In genomic region chr16:11796227-11797165, GRCh38 we compare ENCODE assay signal across 8 cellular contexts. TPM values are rescaled to one million over a fixed set of nuclear protein-coding genes. Genes with fewer than 3 reads are reported as not detected.
DNase-seq lines count a peak whose midpoint lies in the region; ATAC-seq, FAIRE-seq and TF ChIP-seq lines count a peak whose summit lies in the region.

No MANE protein-coding gene starts in this region.

- H3K4me1 ChIP-seq in SJSA1 (replicated peaks) (peaks cover 72% of the 10 kb centered on the region), gastrocnemius medialis (peaks cover 59 to 68% of the 10 kb centered on the region in 2 donors)

- TF ChIP-seq CTCF in bronchial epithelial cell (IDR thresholded peaks at IDR 0.05; ENCODE audit: insufficient read depth, low read length, severe bottlenecking) (no peak), gastrocnemius medialis (IDR thresholded peaks at IDR 0.05 in 4 of 5, conservative IDR thresholded peaks at IDR 0.05 in 1 of 5) (no peak)

- peak overlapping the region; percentile 77 for H3K4me3 ChIP-seq in SJSA1
- peak overlapping the region; percentile 64 for H3K4me3 ChIP-seq in bronchial epithelial cell (ENCODE audit: low read depth, low read length)
- peak overlapping the region; percentile 90 to 96 (median 94) for H3K4me3 ChIP-seq in gastrocnemius medialis

- H3K9me3 ChIP-seq in SJSA1 (replicated peaks) (no peaks in the 10 kb centered on the region), gastrocnemius medialis (no peaks in the 10 kb centered on the region)

- in situ Hi-C loops in G401 (cut with HindIII; ENCODE audit: low sequenced_read_pairs), result no loop called here
- in situ Hi-C loops in gastrocnemius medialis (cut with MboI; ENCODE audit: low sequenced_read_pairs in 4 of 4), result loop anchor here in 3 of 4 donors (5.0 to 25.0 kb wide), 3 partner anchors 52 to 116 kb away; partner anchors contain the start of genes TXNDC11 (in 3 of the 3), GSPT1 (in 1 of the 3) and RSL1D1 (in 1 of the 3)

- no peak for FAIRE-seq in bronchial epithelial cell (lab: Jason Lieb, UNC)

- ATAC-seq in HG02571 (IDR thresholded peaks at IDR 0.05; ENCODE audit: unreplicated experiment), result peak; percentile 3
- peak; percentile 37 to 51 for ATAC-seq in gastrocnemius medialis
- no peak for ATAC-seq in GM21619 (IDR thresholded peaks at IDR 0.05; ENCODE audit: unreplicated experiment)

- intact Hi-C loops in gastrocnemius medialis (cut with DNase I; ENCODE audit: low total_unique reads), result loop anchor here (1.0 to 10.0 kb wide), 6 partner anchors 53 to 299 kb away; partner anchors contain the start of genes RSL1D1 and SNX29

- no peak for TF ChIP-seq POLR2A in gastrocnemius medialis (IDR thresholded peaks at IDR 0.05)

- H3K27ac ChIP-seq in SJSA1 (peak overlapping the region; percentile 94), gastrocnemius medialis (peak overlapping the region; percentile 98 to 100 (median 99))

- H3K36me3 ChIP-seq in SJSA1 (peaks cover 52% of the 10 kb centered on the region), bronchial epithelial cell (ENCODE audit: control insufficient read depth, insufficient read depth, low read length) (no peaks in the 10 kb centered on the region), gastrocnemius medialis (no peaks in the 10 kb centered on the region)

- H3K27me3 ChIP-seq in SJSA1 (replicated peaks) (no peaks in the 10 kb centered on the region), bronchial epithelial cell (ENCODE audit: control insufficient read depth, insufficient read depth, low read length) (no peaks in the 10 kb centered on the region), gastrocnemius medialis (no peaks in the 10 kb centered on the region)

- DNase-seq in G401 (ENCODE audit: low spot score) (peak; percentile 55), SJSA1 (ENCODE audit: low read depth in 1 of 2, low spot score in 2 of 2) (peak; percentile 58 to 69), bronchial epithelial cell (ENCODE audit: low read depth) (no peak), iPS-NIHi7 (ENCODE audit: extremely low spot score) (peak; percentile 66), gastrocnemius medialis (peak; percentile 50 to 68), MV-4-11 (lab: John Stamatoyannopoulos, UW) (no peak)

RNA-seq across cellular contexts. Expression of gene ZC3H7A, which starts 0.6 kb away (rescaled TPM):
- 37.0 and 54.2 TPM in 2 replicates for total RNA-seq in G401 (2014; rRNA removed; shearing (Covaris generic))
- 47.4 and 60.9 TPM in 2 replicates for total RNA-seq in SJSA1 (2014; rRNA removed; shearing (Covaris generic))
- total RNA-seq in bronchial epithelial cell (26.9 and 28.5 TPM in 2 replicates), gastrocnemius medialis (10 to 100 TPM; 33.9 to 41.7 (median 37.9) TPM)

RNA-seq across cellular contexts. Expression of gene TXNDC11, which starts 53.8 kb away (rescaled TPM):
- 25.4 and 31.9 TPM in 2 replicates for total RNA-seq in G401 (2014; rRNA removed; shearing (Covaris generic))
- 22.1 and 29.7 TPM in 2 replicates for total RNA-seq in SJSA1 (2014; rRNA removed; shearing (Covaris generic))
- total RNA-seq in bronchial epithelial cell, result 29.4 and 35.8 TPM in 2 replicates
- 10 to 100 TPM; 35.2 to 64.5 (median 51.2) TPM for total RNA-seq in gastrocnemius medialis

RNA-seq across cellular contexts. Expression of gene RSL1D1, which starts 54.8 kb away (rescaled TPM):
- 391 and 624 TPM in 2 replicates for total RNA-seq in G401 (2014; rRNA removed; shearing (Covaris generic))
- 120 and 204 TPM in 2 replicates for total RNA-seq in SJSA1 (2014; rRNA removed; shearing (Covaris generic))
- total RNA-seq in bronchial epithelial cell, result 68.7 and 117 TPM in 2 replicates
- total RNA-seq in gastrocnemius medialis, result 100 to 1,000 TPM; 215 to 302 (median 259) TPM

Comparison
In these comparisons a context has a peak if more than half of its experiments do, and no peak if none do; other contexts are left out.
1. DNase-seq: peak in G401 (single experiment), SJSA1 (2 of 2), iPS-NIHi7 (single experiment) and gastrocnemius medialis (2 of 2); none in bronchial epithelial cell (single experiment) and MV-4-11 (single experiment).
2. Peak in every context shown above with its lines, with median percentiles within 50 percentile points of each other: H3K4me3 ChIP-seq.